Comparison of ENCODE assay signal across 19 cellular contexts in genomic region chr1:89040315-89040626, GRCh38. TPM values are rescaled to one million over a fixed set of nuclear protein-coding genes. Genes with fewer than 3 reads are reported as not detected.
DNase-seq lines count a peak whose midpoint lies in the region; ATAC-seq and TF ChIP-seq lines count a peak whose summit lies in the region.
"Had no signal": no experiment of that assay in that cellular context is flagged by ENCODE, and none has a peak within 500 bp of the region (broad histone marks: within the 10 kb centered on the region; RNA-seq: fewer than 3 reads in every experiment).

No MANE protein-coding gene starts in this region.

- H3K36me3 ChIP-seq in sigmoid colon: no peaks in the 10 kb centered on the region

- TF ChIP-seq POLR2A in sigmoid colon (IDR thresholded peaks at IDR 0.05): no peak

- H3K4me1 ChIP-seq in sigmoid colon: no peaks in the 10 kb centered on the region

- H3K27me3 Mint-ChIP-seq in T-helper 1 cell treated with Interleukin-12 subunit alpha and Interleukin-12 subunit beta and Interleukin-4 antibody, amounts not matched to agents 30 μg/mL and 1 μg/mL, for 36 hours (ENCODE audit: low read depth): peaks cover 4% of the 10 kb centered on the region
- no peaks in the 10 kb centered on the region for H3K27me3 Mint-ChIP-seq in natural killer cell treated with Interleukin-12 subunit alpha and Interleukin-12 subunit beta and Interleukin-15 and Interleukin-18, amount 100 ng/mL, for 72 hours
- no peaks in the 10 kb centered on the region for H3K27me3 Mint-ChIP-seq in natural killer cell (ENCODE audit: low read depth in 2 of 2)
- no peaks in the 10 kb centered on the region for H3K27me3 Mint-ChIP-seq in activated naive CD8-positive, alpha-beta T cell

- peaks cover 23% of the 10 kb centered on the region for H3K4me1 Mint-ChIP-seq in T-helper 1 cell treated with Interleukin-12 subunit alpha and Interleukin-12 subunit beta and Interleukin-4 antibody, amounts not matched to agents 30 μg/mL and 1 μg/mL, for 36 hours (ENCODE audit: low read depth)
- peaks cover 48 to 50% of the 10 kb centered on the region in 2 donors for H3K4me1 Mint-ChIP-seq in natural killer cell treated with Interleukin-12 subunit alpha and Interleukin-12 subunit beta and Interleukin-15 and Interleukin-18, amount 100 ng/mL, for 72 hours (ENCODE audit: low read depth in 2 of 2)
- H3K4me1 Mint-ChIP-seq in natural killer cell: peaks cover 10 to 12% of the 10 kb centered on the region in 2 donors
- H3K4me1 Mint-ChIP-seq in activated naive CD8-positive, alpha-beta T cell (ENCODE audit: low read depth): peaks cover 27% of the 10 kb centered on the region

- DNase-seq in T-helper 1 cell: no peak
- DNase-seq in natural killer cell treated with Interleukin-12 subunit alpha and Interleukin-12 subunit beta and Interleukin-15 and Interleukin-18, amount 100 ng/mL, for 72 hours (ENCODE audit: low spot score): no peak
- no peak for DNase-seq in natural killer cell
- DNase-seq in Kasumi-1 (lab: John Stamatoyannopoulos, UW): no peak
- no peak for DNase-seq in stimulated activated naive CD4-positive, alpha-beta T cell treated with Interleukin-2 at 50 U/mL for 16 hours (lab: John Stamatoyannopoulos, UW)
- no peak for DNase-seq in sigmoid colon
- DNase-seq: 8988T, EL, GF-D8, MV-4-11, NCI-H1105 treated with DMSO at 0.1 percent for 48 hours, NCI-H2081, NCI-H446, NCI-H526, Right ventricle myocardium superior had no signal

- no peak for TF ChIP-seq EP300 in sigmoid colon (IDR thresholded peaks at IDR 0.05)

- H3K4me3 Mint-ChIP-seq in T-helper 1 cell treated with Interleukin-12 subunit alpha and Interleukin-12 subunit beta and Interleukin-4 antibody, amounts not matched to agents 30 μg/mL and 1 μg/mL, for 36 hours: no peak overlapping the region
- peak overlapping the region; percentile 86 for H3K4me3 Mint-ChIP-seq in natural killer cell treated with Interleukin-12 subunit alpha and Interleukin-12 subunit beta and Interleukin-15 and Interleukin-18, amount 100 ng/mL, for 72 hours
- no peak overlapping the region for H3K4me3 Mint-ChIP-seq in natural killer cell
- peak overlapping the region; percentile 3 for H3K4me3 Mint-ChIP-seq in activated naive CD8-positive, alpha-beta T cell

- H3K27me3 ChIP-seq in sigmoid colon: no peaks in the 10 kb centered on the region
- H3K27me3 ChIP-seq: BLaER1 treated with 17β-estradiol and CSF1 and Interleukin-3, amounts not matched to agents 10 nM and 100 nM had no signal

- intact Hi-C loops in natural killer cell (cut with micrococcal nuclease) (no loop called here), sigmoid colon (cut with DNase I) (no loop called here)

- no peaks in the 10 kb centered on the region for H3K9me3 ChIP-seq in sigmoid colon

- peaks cover 20% of the 10 kb centered on the region for H3K36me3 Mint-ChIP-seq in T-helper 1 cell treated with Interleukin-12 subunit alpha and Interleukin-12 subunit beta and Interleukin-4 antibody, amounts not matched to agents 30 μg/mL and 1 μg/mL, for 36 hours (ENCODE audit: low read depth)
- peaks cover 26% of the 10 kb centered on the region for H3K36me3 Mint-ChIP-seq in natural killer cell treated with Interleukin-12 subunit alpha and Interleukin-12 subunit beta and Interleukin-15 and Interleukin-18, amount 100 ng/mL, for 72 hours
- peaks cover 14% of the 10 kb centered on the region for H3K36me3 Mint-ChIP-seq in natural killer cell
- H3K36me3 Mint-ChIP-seq in activated naive CD8-positive, alpha-beta T cell: peaks cover 32% of the 10 kb centered on the region

- no peak overlapping the region for H3K4me3 ChIP-seq in sigmoid colon
- H3K4me3 ChIP-seq: BLaER1 treated with 17β-estradiol and CSF1 and Interleukin-3, amounts not matched to agents 10 nM and 100 nM had no signal

- 94% methylated on average over 1 of the region's 1 CpG for WGBS in sigmoid colon, 2 donors

- peak overlapping the region; percentile 8 for H3K27ac Mint-ChIP-seq in T-helper 1 cell treated with Interleukin-12 subunit alpha and Interleukin-12 subunit beta and Interleukin-4 antibody, amounts not matched to agents 30 μg/mL and 1 μg/mL, for 36 hours
- H3K27ac Mint-ChIP-seq in natural killer cell treated with Interleukin-12 subunit alpha and Interleukin-12 subunit beta and Interleukin-15 and Interleukin-18, amount 100 ng/mL, for 72 hours: peak overlapping the region; percentile 89 to 99
- no peak overlapping the region for H3K27ac Mint-ChIP-seq in natural killer cell
- peak overlapping the region; percentile 91 for H3K27ac Mint-ChIP-seq in activated naive CD8-positive, alpha-beta T cell

- no peak for TF ChIP-seq CTCF in natural killer cell (IDR thresholded peaks at IDR 0.05)
- no peak for TF ChIP-seq CTCF in sigmoid colon (IDR thresholded peaks at IDR 0.05)

- H3K27ac ChIP-seq in sigmoid colon: no peak overlapping the region
- H3K27ac ChIP-seq: BLaER1 treated with 17β-estradiol and CSF1 and Interleukin-3, amounts not matched to agents 10 nM and 100 nM; KMS-11 had no signal

- ATAC-seq in natural killer cell treated with Interleukin-12 subunit alpha and Interleukin-12 subunit beta and Interleukin-15 and Interleukin-18, amount 100 ng/mL, for 72 hours: no peak
- ATAC-seq in natural killer cell: no peak

- H3K9me3 Mint-ChIP-seq in T-helper 1 cell treated with Interleukin-12 subunit alpha and Interleukin-12 subunit beta and Interleukin-4 antibody, amounts not matched to agents 30 μg/mL and 1 μg/mL, for 36 hours: peaks cover 8% of the 10 kb centered on the region
- peaks cover 13% of the 10 kb centered on the region for H3K9me3 Mint-ChIP-seq in natural killer cell treated with Interleukin-12 subunit alpha and Interleukin-12 subunit beta and Interleukin-15 and Interleukin-18, amount 100 ng/mL, for 72 hours
- peaks cover 0 to 2% of the 10 kb centered on the region in 2 donors for H3K9me3 Mint-ChIP-seq in natural killer cell
- H3K9me3 Mint-ChIP-seq in activated naive CD8-positive, alpha-beta T cell (ENCODE audit: low read depth): peaks cover 4% of the 10 kb centered on the region

RNA-seq across cellular contexts. Expression of gene GBP3, which starts 17.6 kb away (rescaled TPM):
- 10 to 100 TPM; 36.6 to 88.6 TPM for total RNA-seq in natural killer cell treated with Interleukin-12 subunit alpha and Interleukin-12 subunit beta and Interleukin-15 and Interleukin-18, amount 100 ng/mL, for 72 hours
- 10 to 100 TPM; 36.1 to 52.5 (median 49.0) TPM for total RNA-seq in natural killer cell
- 10 to 100 TPM in 3 of 4 donors, 1 to 10 TPM in 1; 6.4 to 31.4 (median 15.2) TPM for total RNA-seq in sigmoid colon
- 10 to 100 TPM; 10.2 to 66.4 (median 26.9) TPM for polyA plus RNA-seq in sigmoid colon

RNA-seq across cellular contexts. Expression of gene GBP1, which starts 24.7 kb away (rescaled TPM):
- 100 to 1,000 TPM; 154 to 241 TPM for total RNA-seq in natural killer cell treated with Interleukin-12 subunit alpha and Interleukin-12 subunit beta and Interleukin-15 and Interleukin-18, amount 100 ng/mL, for 72 hours
- total RNA-seq in natural killer cell (10 to 100 TPM; 32.0 to 41.2 (median 34.8) TPM), sigmoid colon (10 to 100 TPM; 24.1 to 72.1 (median 31.0) TPM)
- polyA plus RNA-seq in sigmoid colon: 10 to 100 TPM in 2 of 3 donors, 1 to 10 TPM in 1; 4.2 to 45.6 (median 11.1) TPM

RNA-seq across cellular contexts. Expression of gene KYAT3, which starts 47.8 kb away (rescaled TPM):
- 10 to 100 TPM; 28.0 to 32.6 TPM for total RNA-seq in natural killer cell treated with Interleukin-12 subunit alpha and Interleukin-12 subunit beta and Interleukin-15 and Interleukin-18, amount 100 ng/mL, for 72 hours
- total RNA-seq in natural killer cell (10 to 100 TPM; 21.5 to 25.2 (median 21.8) TPM), sigmoid colon (10 to 100 TPM; 14.1 to 32.8 (median 20.3) TPM)
- polyA plus RNA-seq in sigmoid colon: 10 to 100 TPM; 22.2 to 25.4 (median 24.0) TPM

RNA-seq across cellular contexts. Expression of gene RBMXL1, which starts 47.8 kb away (rescaled TPM):
- total RNA-seq in natural killer cell treated with Interleukin-12 subunit alpha and Interleukin-12 subunit beta and Interleukin-15 and Interleukin-18, amount 100 ng/mL, for 72 hours: 10 to 100 TPM; 30.1 to 30.9 TPM
- total RNA-seq in natural killer cell: 10 to 100 TPM; 15.2 to 19.3 (median 19.3) TPM
- total RNA-seq in sigmoid colon: 10 to 100 TPM; 10.2 to 18.6 (median 11.9) TPM
- polyA plus RNA-seq in sigmoid colon: 1 to 10 TPM; 3.0 to 6.2 (median 3.6) TPM

Comparison
In these comparisons a context has a peak if more than half of its experiments do, and no peak if none do; other contexts are left out.
1. H3K27ac Mint-ChIP-seq: peak in T-helper 1 cell treated with Interleukin-12 subunit alpha and Interleukin-12 subunit beta and Interleukin-4 antibody, amounts not matched to agents 30 μg/mL and 1 μg/mL, for 36 hours (single experiment), natural killer cell treated with Interleukin-12 subunit alpha and Interleukin-12 subunit beta and Interleukin-15 and Interleukin-18, amount 100 ng/mL, for 72 hours (2 of 2) and activated naive CD8-positive, alpha-beta T cell (single experiment); none in natural killer cell (0 of 2).
2. H3K4me3 Mint-ChIP-seq: peak in natural killer cell treated with Interleukin-12 subunit alpha and Interleukin-12 subunit beta and Interleukin-15 and Interleukin-18, amount 100 ng/mL, for 72 hours (single experiment) and activated naive CD8-positive, alpha-beta T cell (single experiment); none in T-helper 1 cell treated with Interleukin-12 subunit alpha and Interleukin-12 subunit beta and Interleukin-4 antibody, amounts not matched to agents 30 μg/mL and 1 μg/mL, for 36 hours (single experiment) and natural killer cell (single experiment).